ENCODE assay signal across 8 cellular contexts in genomic region chr6:90610671-90611542, GRCh38. TPM values are rescaled to one million over a fixed set of nuclear protein-coding genes. Genes with fewer than 3 reads are reported as not detected.
A peak's percentile ranks its signal among the peaks of the same experiment; 100 is the strongest.
DNase-seq lines count a peak whose midpoint lies in the region; ATAC-seq, FAIRE-seq and TF ChIP-seq lines count a peak whose summit lies in the region.

No MANE protein-coding gene starts in this region.

- no peaks in the 10 kb centered on the region for H3K4me1 ChIP-seq in uterus

- no peak for FAIRE-seq in frontal cortex (lab: Jason Lieb, UNC)

- H3K36me3 Mint-ChIP-seq in activated T-helper 2 cell treated with anti-CD3 and anti-CD28 coated beads, Interferon-gamma antibody, Interleukin-2, Interleukin-4, amounts not matched to agents 10 μg/mL and 5 μg/mL and 100 μg/mL, durations not matched to agents 14 hours and 24 hours and 36 hours (ENCODE audit: low read depth): no peaks in the 10 kb centered on the region
- no peaks in the 10 kb centered on the region for H3K36me3 Mint-ChIP-seq in neural crest cell (ENCODE audit: low read depth)

- H3K4me3 Mint-ChIP-seq in activated T-helper 2 cell treated with anti-CD3 and anti-CD28 coated beads, Interferon-gamma antibody, Interleukin-2, Interleukin-4, amounts not matched to agents 10 μg/mL and 5 μg/mL and 100 μg/mL, durations not matched to agents 14 hours and 24 hours and 36 hours (ENCODE audit: low read depth): peak overlapping the region; percentile 83
- peak overlapping the region; percentile 88 for H3K4me3 Mint-ChIP-seq in neural crest cell

- no peak for TF ChIP-seq POLR2A in uterus (IDR thresholded peaks at IDR 0.05)

- H3K27me3 ChIP-seq in uterus: no peaks in the 10 kb centered on the region

- H3K4me3 ChIP-seq in uterus: peak overlapping the region; percentile 45 to 54

- peak; percentile 63 for ATAC-seq in HG02852 (IDR thresholded peaks at IDR 0.05; ENCODE audit: unreplicated experiment)

- DNase-seq in SIG-M5 treated with dmso at 0.1 percent for 504 hours (lab: John Stamatoyannopoulos, UW; ENCODE audit: unreplicated experiment) (peak; percentile 42), SIG-M5 (lab: John Stamatoyannopoulos, UW) (no peak), NCI-H69 (lab: John Stamatoyannopoulos, UW) (peak; percentile 69), frontal cortex (ENCODE audit: low spot score in 2 of 2) (peak; percentile 34 to 57), neural crest cell (ENCODE audit: low read depth, low spot score) (peak; percentile 41), uterus (peak; percentile 25 to 40)
- no peak for DNase-seq in activated T-helper 2 cell treated with anti-CD3 and anti-CD28 coated beads, Interferon-gamma antibody, Interleukin-2, Interleukin-4, amounts not matched to agents 10 μg/mL and 5 μg/mL and 100 μg/mL, durations not matched to agents 14 hours and 24 hours and 36 hours (ENCODE audit: low spot score)

- H3K27me3 Mint-ChIP-seq in activated T-helper 2 cell treated with anti-CD3 and anti-CD28 coated beads, Interferon-gamma antibody, Interleukin-2, Interleukin-4, amounts not matched to agents 10 μg/mL and 5 μg/mL and 100 μg/mL, durations not matched to agents 14 hours and 24 hours and 36 hours (ENCODE audit: low read depth): peaks cover 62% of the 10 kb centered on the region
- peaks cover 77% of the 10 kb centered on the region for H3K27me3 Mint-ChIP-seq in neural crest cell (ENCODE audit: low read depth)

- TF ChIP-seq CTCF in neural crest cell (conservative IDR thresholded peaks at IDR 0.05) (no peak), uterus (IDR thresholded peaks at IDR 0.05) (peak in 1 of 4 experiments; percentile 19)

- no peaks in the 10 kb centered on the region for H3K36me3 ChIP-seq in uterus

- no peaks in the 10 kb centered on the region for H3K9me3 ChIP-seq in uterus

- no peaks in the 10 kb centered on the region for H3K9me3 Mint-ChIP-seq in activated T-helper 2 cell treated with anti-CD3 and anti-CD28 coated beads, Interferon-gamma antibody, Interleukin-2, Interleukin-4, amounts not matched to agents 10 μg/mL and 5 μg/mL and 100 μg/mL, durations not matched to agents 14 hours and 24 hours and 36 hours
- no peaks in the 10 kb centered on the region for H3K9me3 Mint-ChIP-seq in neural crest cell

- H3K27ac ChIP-seq in uterus: peak overlapping the region; percentile 69 to 86

- peaks cover 9% of the 10 kb centered on the region for H3K4me1 Mint-ChIP-seq in activated T-helper 2 cell treated with anti-CD3 and anti-CD28 coated beads, Interferon-gamma antibody, Interleukin-2, Interleukin-4, amounts not matched to agents 10 μg/mL and 5 μg/mL and 100 μg/mL, durations not matched to agents 14 hours and 24 hours and 36 hours (ENCODE audit: low read depth)
- H3K4me1 Mint-ChIP-seq in neural crest cell: peaks cover 18% of the 10 kb centered on the region

- intact Hi-C loops in activated T-helper 2 cell treated with anti-CD3 and anti-CD28 coated beads, Interferon-gamma antibody, Interleukin-2, Interleukin-4, amounts not matched to agents 10 μg/mL and 5 μg/mL and 100 μg/mL, durations not matched to agents 14 hours and 24 hours and 36 hours (cut with micrococcal nuclease): loop anchor here (1.0 kb wide), 1 partner anchor 24 kb away; the partner anchor contains the start of gene MAP3K7
- intact Hi-C loops in uterus (cut with DNase I; ENCODE audit: low total_unique reads): no loop called here

- no peak overlapping the region for H3K27ac Mint-ChIP-seq in activated T-helper 2 cell treated with anti-CD3 and anti-CD28 coated beads, Interferon-gamma antibody, Interleukin-2, Interleukin-4, amounts not matched to agents 10 μg/mL and 5 μg/mL and 100 μg/mL, durations not matched to agents 14 hours and 24 hours and 36 hours
- H3K27ac Mint-ChIP-seq in neural crest cell (ENCODE audit: unreplicated experiment): peak overlapping the region; percentile 1

RNA-seq across cellular contexts. Expression of gene MAP3K7, which starts 24.0 kb away (rescaled TPM):
- 30.5 and 32.1 TPM in 2 replicates for total RNA-seq in activated T-helper 2 cell treated with anti-CD3 and anti-CD28 coated beads, Interferon-gamma antibody, Interleukin-2, Interleukin-4, amounts not matched to agents 10 μg/mL and 5 μg/mL and 100 μg/mL, durations not matched to agents 14 hours and 24 hours and 36 hours
- total RNA-seq in frontal cortex (38.7 TPM), neural crest cell (37.9 and 38.8 TPM in 2 replicates), uterus (10 to 100 TPM; 19.7 to 56.8 (median 27.7) TPM)

Comparison
In these comparisons a context has a peak if more than half of its experiments do, and no peak if none do; other contexts are left out.
1. DNase-seq: peak in SIG-M5 treated with dmso at 0.1 percent for 504 hours (single experiment), NCI-H69 (single experiment), frontal cortex (2 of 2), neural crest cell (single experiment) and uterus (2 of 2); none in SIG-M5 (single experiment) and activated T-helper 2 cell treated with anti-CD3 and anti-CD28 coated beads, Interferon-gamma antibody, Interleukin-2, Interleukin-4, amounts not matched to agents 10 μg/mL and 5 μg/mL and 100 μg/mL, durations not matched to agents 14 hours and 24 hours and 36 hours (single experiment).